11 cellular contexts compared by ENCODE assay signal in the genomic region with DNA sequence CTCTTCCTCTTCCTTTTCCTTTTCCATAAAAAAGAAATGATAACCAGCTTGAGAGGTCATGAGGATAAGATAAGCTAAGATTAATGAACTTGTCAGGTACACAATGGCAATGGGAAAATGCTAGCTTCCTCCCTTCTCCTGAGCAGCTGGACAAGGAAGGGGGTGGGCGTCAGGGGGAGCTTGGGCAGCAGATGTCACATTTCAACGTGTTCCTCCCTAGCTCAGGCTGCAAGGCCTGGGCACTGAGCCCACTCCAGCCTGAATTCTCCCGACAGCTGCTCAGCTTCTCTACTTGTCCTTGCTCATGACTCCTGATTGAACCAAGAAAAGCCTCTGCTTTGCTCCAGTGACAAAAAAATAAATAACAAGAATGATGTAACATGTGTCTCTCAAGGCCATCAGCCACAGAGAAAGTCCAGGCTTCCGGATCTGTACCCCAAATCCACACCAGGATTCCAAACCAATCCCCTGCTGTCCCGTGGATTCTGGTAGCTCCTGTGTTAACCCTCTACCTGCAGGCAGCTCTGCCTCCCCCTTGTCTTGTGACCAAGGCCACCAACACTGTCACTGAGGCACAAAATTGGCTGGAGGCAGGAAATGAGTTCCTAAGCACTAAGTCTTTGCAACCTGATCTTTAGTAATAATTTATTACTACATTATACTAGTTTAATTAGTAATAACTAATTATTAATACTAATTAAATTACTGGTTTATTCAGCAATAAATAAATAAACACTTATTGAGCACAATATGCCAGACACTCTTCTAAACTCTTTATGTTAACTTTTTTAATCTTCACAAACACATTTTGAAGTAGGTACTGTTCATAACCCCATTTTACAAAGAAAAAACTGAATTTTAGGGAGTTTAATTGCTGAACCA.
A peak's percentile ranks its signal among the peaks of the same experiment; 100 is the strongest.
DNase-seq lines count a peak whose midpoint lies in the region; ATAC-seq, FAIRE-seq and TF ChIP-seq lines count a peak whose summit lies in the region.
"Had no signal": no experiment of that assay in that cellular context is flagged by ENCODE, and none has a peak within 500 bp of the region (broad histone marks: within the 10 kb centered on the region; RNA-seq: fewer than 3 reads in every experiment).

No MANE protein-coding gene starts in this region.

- H3K4me3 ChIP-seq in endothelial cell of umbilical vein (replicated peaks in 1 of 3; ENCODE audit: insufficient read depth in 1 of 3, low read depth in 1 of 3, low read length in 3 of 3), result no peak overlapping the region
- H3K4me3 ChIP-seq in tibial artery, result no peak overlapping the region
- no peak overlapping the region for H3K4me3 ChIP-seq in small intestine (ENCODE audit: low read depth in 1 of 2, low read length in 2 of 2)
- H3K4me3 ChIP-seq: SJSA1 had no signal

- 21 to 27% (median 23%) methylated on average over 4 to 5 of the region's 5 CpGs for WGBS in small intestine, 3 donors

- no peaks in the 10 kb centered on the region for H3K9me3 ChIP-seq in endothelial cell of umbilical vein (replicated peaks; ENCODE audit: control insufficient read depth, insufficient read depth, low read length)
- no peaks in the 10 kb centered on the region for H3K9me3 ChIP-seq in tibial artery
- H3K9me3 ChIP-seq in small intestine (ENCODE audit: control insufficient read depth, low read depth), result no peaks in the 10 kb centered on the region
- H3K9me3 ChIP-seq: SJSA1 had no signal

- H3K4me2 ChIP-seq in endothelial cell of umbilical vein (ENCODE audit: insufficient read depth, low read length), result peak overlapping the region; percentile 19

- BruUV-seq in endothelial cell of umbilical vein (replicated peaks; lab: Mats Ljungman, UMichigan), result no TSS peak

- H2AFZ ChIP-seq in endothelial cell of umbilical vein (ENCODE audit: low read depth, low read length), result no peak overlapping the region

- no peaks in the 10 kb centered on the region for H4K20me1 ChIP-seq in endothelial cell of umbilical vein (replicated peaks; ENCODE audit: control insufficient read depth, extremely low read depth, insufficient read depth, low read length)

- H3K9me1 ChIP-seq in endothelial cell of umbilical vein (replicated peaks; ENCODE audit: control insufficient read depth, extremely low read depth, insufficient read depth, low read length), result no peaks in the 10 kb centered on the region

- H3K27me3 Mint-ChIP-seq in neural crest cell (ENCODE audit: low read depth), result no peaks in the 10 kb centered on the region

- DNase-seq in COR-L47 (lab: John Stamatoyannopoulos, UW) (peak; percentile 45), NCI-H2196 treated with DMSO at 0.1 percent for 48 hours (lab: John Stamatoyannopoulos, UW; ENCODE audit: unreplicated experiment) (peak; percentile 27), endothelial cell of umbilical vein (ENCODE audit: low read depth, low spot score) (peak; percentile 90), neural crest cell (ENCODE audit: low read depth, low spot score) (no peak), T-helper 1 cell (no peak), tibial artery (no peak), small intestine (no peak)
- DNase-seq: activated gamma-delta T cell treated with Interleukin-2 at 50 U/mL for 16 hours, DND-41 had no signal

- dilution Hi-C loops in endothelial cell of umbilical vein (cut with MboI; ENCODE audit: extremely low pct_ligation_motif_present, low sequenced_read_pairs), result no loop called here

- H3K27me3 ChIP-seq in endothelial cell of umbilical vein (ENCODE audit: control insufficient read depth in 2 of 2, insufficient read depth in 2 of 2, low read length in 2 of 2) (peaks cover 48% of the 10 kb centered on the region in 2 experiments), tibial artery (no peaks in the 10 kb centered on the region), small intestine (ENCODE audit: control insufficient read depth in 2 of 2, insufficient read depth in 2 of 2, low read length in 2 of 2) (peaks cover 0 to 2% of the 10 kb centered on the region in 2 donors)
- H3K27me3 ChIP-seq: SJSA1 had no signal

- H3K4me1 ChIP-seq in endothelial cell of umbilical vein (ENCODE audit: control insufficient read depth, extremely low read depth, insufficient read depth, low read length) (peaks cover 23% of the 10 kb centered on the region), tibial artery (peaks cover 0 to 18% (median 9%) of the 10 kb centered on the region in 4 donors), small intestine (ENCODE audit: control insufficient read depth in 2 of 2, insufficient read depth in 1 of 2, low read depth in 1 of 2, low read length in 1 of 2) (peaks cover 0 to 6% of the 10 kb centered on the region in 2 donors)

- TF ChIP-seq CTCF in endothelial cell of umbilical vein (IDR thresholded peaks at IDR 0.05; ENCODE audit: extremely low read depth in 1 of 2, insufficient read depth in 1 of 2, low read depth in 1 of 2, low read length in 2 of 2) (no peak), neural crest cell (conservative IDR thresholded peaks at IDR 0.05) (no peak), tibial artery (IDR thresholded peaks at IDR 0.05) (no peak)

- H3K9ac ChIP-seq in endothelial cell of umbilical vein (replicated peaks; ENCODE audit: extremely low read depth, insufficient read depth, low read length), result no peak overlapping the region

- H3K4me3 Mint-ChIP-seq in neural crest cell, result peak overlapping the region; percentile 19

- intact Hi-C loops in endothelial cell of umbilical vein (cut with micrococcal nuclease), result no loop called here
- intact Hi-C loops in tibial artery (cut with DNase I; ENCODE audit: low total_unique reads), result no loop called here

- H3K9me3 Mint-ChIP-seq in neural crest cell, result peaks cover 2% of the 10 kb centered on the region

- POLR2A ChIA-PET in endothelial cell of umbilical vein (lab: Charles Lee), result interaction anchor here (0.6 to 2.0 kb wide), 3 partner anchors 66 to 328 kb away, joined by 3 to 19 read pairs (median 3); no protein-coding TSS in a partner anchor

- peaks cover 42% of the 10 kb centered on the region for H3K4me1 Mint-ChIP-seq in neural crest cell

- no peaks in the 10 kb centered on the region for H3K79me2 ChIP-seq in endothelial cell of umbilical vein (ENCODE audit: control insufficient read depth, insufficient read depth, low read length)

- H3K36me3 ChIP-seq in endothelial cell of umbilical vein (ENCODE audit: control insufficient read depth in 2 of 2, extremely low read depth in 1 of 2, insufficient read depth in 2 of 2, low read length in 2 of 2), result no peaks in the 10 kb centered on the region
- H3K36me3 ChIP-seq in tibial artery, result no peaks in the 10 kb centered on the region
- H3K36me3 ChIP-seq in small intestine (ENCODE audit: control insufficient read depth in 2 of 2, insufficient read depth in 2 of 2, low read length in 2 of 2), result no peaks in the 10 kb centered on the region
- H3K36me3 ChIP-seq: SJSA1 had no signal

- CTCF ChIA-PET in endothelial cell of umbilical vein (lab: Charles Lee), result interaction anchor here (0.8 to 6.1 kb wide), 10 partner anchors 11 to 269 kb away, joined by 3 to 92 read pairs (median 4); a partner anchor contains a TSS

- no peak for ATAC-seq in GM18517 (IDR thresholded peaks at IDR 0.05; ENCODE audit: unreplicated experiment)

- no peak overlapping the region for H3K27ac Mint-ChIP-seq in neural crest cell (ENCODE audit: unreplicated experiment)

- H3K27ac ChIP-seq in endothelial cell of umbilical vein (ENCODE audit: insufficient read depth, low read depth, low read length) (no peak overlapping the region), tibial artery (no peak overlapping the region), small intestine (ENCODE audit: low read depth in 1 of 2, low read length in 1 of 2) (no peak overlapping the region)

- TF ChIP-seq POLR2A in endothelial cell of umbilical vein (IDR thresholded peaks at IDR 0.05; ENCODE audit: low read depth, low read length), result peak; percentile 7

- FAIRE-seq in endothelial cell of umbilical vein (lab: Jason Lieb, UNC), result peak; percentile 47
- no peak for FAIRE-seq in small intestine (lab: Jason Lieb, UNC)

- peaks cover 16% of the 10 kb centered on the region for H3K36me3 Mint-ChIP-seq in neural crest cell (ENCODE audit: low read depth)

TF ChIP-seq in endothelial cell of umbilical vein, 7 proteins besides CTCF, POLR2A, EP300 and RAD21:
- TF ChIP-seq JUN (IDR thresholded peaks at IDR 0.05; ENCODE audit: borderline replicate concordance, insufficient read depth, insufficient read length, low read depth) (no peak), MYC (IDR thresholded peaks at IDR 0.05; ENCODE audit: low read depth, low read length) (no peak), POLR2AphosphoS5 (IDR thresholded peaks at IDR 0.05; ENCODE audit: insufficient read depth, low read depth, low read length) (no peak), GATA2 (IDR thresholded peaks at IDR 0.05; ENCODE audit: insufficient read depth, insufficient read length, low read depth, low read length) (peak; percentile 79), EZH2 (IDR thresholded peaks at IDR 0.05; ENCODE audit: borderline replicate concordance, low read depth, low read length, severe bottlenecking) (no peak), FOS (IDR thresholded peaks at IDR 0.05; ENCODE audit: borderline replicate concordance, insufficient read depth, low read length) (no peak)
- TF ChIP-seq, protein P1, sequence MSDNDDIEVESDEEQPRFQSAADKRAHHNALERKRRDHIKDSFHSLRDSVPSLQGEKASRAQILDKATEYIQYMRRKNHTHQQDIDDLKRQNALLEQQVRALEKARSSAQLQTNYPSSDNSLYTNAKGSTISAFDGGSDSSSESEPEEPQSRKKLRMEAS (IDR thresholded peaks at IDR 0.05; ENCODE audit: insufficient read depth, insufficient read length), result no peak

Comparison
In these comparisons a context has a peak if more than half of its experiments do, and no peak if none do; other contexts are left out.
1. DNase-seq: peak in COR-L47 (single experiment), NCI-H2196 treated with DMSO at 0.1 percent for 48 hours (single experiment) and endothelial cell of umbilical vein (single experiment); none in neural crest cell (single experiment), T-helper 1 cell (0 of 5), tibial artery (0 of 2) and small intestine (single experiment).